15 cellular contexts compared by ENCODE assay signal in genomic region chr14:29749327-29749726, GRCh38.
DNase-seq lines count a peak whose midpoint lies in the region; ATAC-seq and TF ChIP-seq lines count a peak whose summit lies in the region.
"Had no signal": no experiment of that assay in that cellular context is flagged by ENCODE, and none has a peak within 500 bp of the region (broad histone marks: within the 10 kb centered on the region; RNA-seq: fewer than 3 reads in every experiment).

No MANE protein-coding gene starts in this region.

- intact Hi-C loops in IMR-90 (cut with micrococcal nuclease) = no loop called here
- intact Hi-C loops in mucosa of descending colon (cut with DNase I, micrococcal nuclease) = no loop called here
- intact Hi-C loops in activated CD4-positive, alpha-beta T cell treated with anti-CD3 and anti-CD28 coated beads, Interleukin-2, amount 10 ng/mL, durations not matched to agents 24 days and 14 days (cut with micrococcal nuclease) = no loop called here
- intact Hi-C loops in body of pancreas (cut with DNase I) = no loop called here

- no peak overlapping the region for H3K4me3 Mint-ChIP-seq in activated CD4-positive, alpha-beta T cell treated with anti-CD3 and anti-CD28 coated beads, Interleukin-2, amount 10 ng/mL, durations not matched to agents 24 days and 14 days
- H3K4me3 Mint-ChIP-seq: CD4-positive, alpha-beta T cell; naive thymus-derived CD4-positive, alpha-beta T cell had no signal

- H4K91ac ChIP-seq in IMR-90 (ENCODE audit: insufficient read depth, low read depth, low read length) = no peak overlapping the region

- no peak overlapping the region for H3K18ac ChIP-seq in IMR-90 (ENCODE audit: low read depth, low read length)

- H3K9me1 ChIP-seq in IMR-90 (ENCODE audit: insufficient read depth, low read length) = peaks cover 6% of the 10 kb centered on the region

- no CpG with 5 or more reads among the region's 3 CpGs for WGBS in IMR-90 (ENCODE audit: extremely low coverage in 2 of 2, insufficient read length in 1 of 2), 2 experiments
- 57 to 66% methylated on average over 3 of the region's 3 CpGs for WGBS in body of pancreas, 2 donors

- no peak; the same call in 1 of the 2 replicates for TF ChIP-seq RAD21 in IMR-90 (IDR thresholded peaks at IDR 0.05; ENCODE audit: low read length)

- H3K36me3 ChIP-seq in IMR-90 (ENCODE audit: control insufficient read depth, insufficient read depth, low read length) (no peaks in the 10 kb centered on the region), mucosa of descending colon (ENCODE audit: low read depth) (no peaks in the 10 kb centered on the region), body of pancreas (replicated peaks in 1 of 2; ENCODE audit: insufficient read depth in 1 of 2, low read depth in 2 of 2) (no peaks in the 10 kb centered on the region)
- H3K36me3 ChIP-seq: Peyer's patch, WERI-Rb-1 had no signal

- no peak overlapping the region for H2BK20ac ChIP-seq in IMR-90 (ENCODE audit: low read depth, low read length)

- H3K56ac ChIP-seq in IMR-90 (ENCODE audit: extremely low read depth, insufficient read depth, low read length) = no peak overlapping the region

- H4K5ac ChIP-seq in IMR-90 (ENCODE audit: low read depth, low read length) = no peak overlapping the region

- H3K14ac ChIP-seq in IMR-90 (replicated peaks; ENCODE audit: low read depth, low read length) = no peak overlapping the region

- in situ Hi-C loops in IMR-90 (cut with MboI; ENCODE audit: low sequenced_read_pairs) = no loop called here
- in situ Hi-C loops in astrocyte of the spinal cord (cut with HindIII; ENCODE audit: low sequenced_read_pairs) = no loop called here

- peaks cover 4% of the 10 kb centered on the region; the same call in 1 of the 2 replicates for H3K4me1 ChIP-seq in IMR-90 (ENCODE audit: control insufficient read depth, insufficient read depth, low read length)
- no peaks in the 10 kb centered on the region for H3K4me1 ChIP-seq in mucosa of descending colon (ENCODE audit: low read depth)
- peaks cover 17% of the 10 kb centered on the region for H3K4me1 ChIP-seq in body of pancreas
- H3K4me1 ChIP-seq: Peyer's patch had no signal

- no peaks in the 10 kb centered on the region for H3K4me1 Mint-ChIP-seq in activated CD4-positive, alpha-beta T cell treated with anti-CD3 and anti-CD28 coated beads, Interleukin-2, amount 10 ng/mL, durations not matched to agents 24 days and 14 days
- H3K4me1 Mint-ChIP-seq: naive thymus-derived CD4-positive, alpha-beta T cell had no signal

- H4K20me1 ChIP-seq in IMR-90 (ENCODE audit: insufficient read depth, low read length) = 0 out of 2 replicates have a peak, but pooled peaks cover 4% of the 10 kb centered on the region

- H3K4me3 ChIP-seq in AG10803 (ENCODE audit: low read length) (no peak overlapping the region), IMR-90 (ENCODE audit: insufficient read depth, low read depth, low read length) (no peak overlapping the region), astrocyte of the spinal cord (ENCODE audit: low read depth, low read length) (no peak overlapping the region), mucosa of descending colon (no peak overlapping the region), body of pancreas (no peak overlapping the region)
- H3K4me3 ChIP-seq: Peyer's patch had no signal

- no peak overlapping the region for H2AFZ ChIP-seq in IMR-90 (replicated peaks; ENCODE audit: low read length, poor library complexity)

- no TSS peak for BruUV-seq in IMR-90 (replicated peaks; lab: Mats Ljungman, UMichigan)

- H3K4ac ChIP-seq in IMR-90 (ENCODE audit: low read depth, low read length) = no peak overlapping the region

- H3K27me3 ChIP-seq in IMR-90 (ENCODE audit: control insufficient read depth, insufficient read depth, low read length) (no peaks in the 10 kb centered on the region), body of pancreas (no peaks in the 10 kb centered on the region)
- H3K27me3 ChIP-seq: Peyer's patch had no signal

- H3K27ac Mint-ChIP-seq in activated CD4-positive, alpha-beta T cell treated with anti-CD3 and anti-CD28 coated beads, Interleukin-2, amount 10 ng/mL, durations not matched to agents 24 days and 14 days = no peak overlapping the region
- H3K27ac Mint-ChIP-seq: CD4-positive, alpha-beta T cell; naive thymus-derived CD4-positive, alpha-beta T cell had no signal

- peak overlapping the region; percentile 11 for H2AK9ac ChIP-seq in IMR-90 (replicated peaks; ENCODE audit: low read depth, low read length, poor library complexity)

- no peak overlapping the region for H3K4me2 ChIP-seq in IMR-90 (ENCODE audit: low read depth, low read length)

- DNase-seq in AG10803 (ENCODE audit: low read depth) (peak; percentile 44), IMR-90 (peak; percentile 83), astrocyte of the spinal cord (ENCODE audit: low read depth, low spot score) (peak; percentile 82), mucosa of descending colon (no peak), kidney glomerular epithelial cell (lab: John Stamatoyannopoulos, UW) (no peak), body of pancreas (no peak)
- no peak for DNase-seq in activated CD4-positive, alpha-beta T cell treated with anti-CD3 and anti-CD28 coated beads, Interleukin-2, amount 10 ng/mL, durations not matched to agents 24 days and 14 days
- DNase-seq: activated T-cell treated with anti-CD3 and anti-CD28 coated beads for 4 hours; anterior cingulate cortex; CD4-positive, alpha-beta T cell; KBM-7; naive thymus-derived CD4-positive, alpha-beta T cell; Peyer's patch; WERI-Rb-1 had no signal

- CTCF ChIA-PET in IMR-90 (lab: Yijun Ruan, JAX) = interaction anchor here (0.8 kb wide), 1 partner anchor 184 kb away, joined by 3 read pairs; no protein-coding TSS in a partner anchor

- no peaks in the 10 kb centered on the region for H3K36me3 Mint-ChIP-seq in activated CD4-positive, alpha-beta T cell treated with anti-CD3 and anti-CD28 coated beads, Interleukin-2, amount 10 ng/mL, durations not matched to agents 24 days and 14 days (ENCODE audit: low read depth)
- H3K36me3 Mint-ChIP-seq: naive thymus-derived CD4-positive, alpha-beta T cell had no signal

- no peak overlapping the region for H2BK15ac ChIP-seq in IMR-90 (ENCODE audit: low read depth, low read length)

- TF ChIP-seq POLR2A in IMR-90 (IDR thresholded peaks at IDR 0.05; ENCODE audit: low read depth, low read length) (no peak), body of pancreas (IDR thresholded peaks at IDR 0.05) (no peak)

- ATAC-seq in IMR-90 (ENCODE audit: low read depth) (peak; percentile 91), mucosa of descending colon (peak; percentile 71), HG03439 (IDR thresholded peaks at IDR 0.05; ENCODE audit: unreplicated experiment) (no peak), body of pancreas (no peak)
- ATAC-seq: naive thymus-derived CD4-positive, alpha-beta T cell had no signal

- H3K27me3 Mint-ChIP-seq in activated CD4-positive, alpha-beta T cell treated with anti-CD3 and anti-CD28 coated beads, Interleukin-2, amount 10 ng/mL, durations not matched to agents 24 days and 14 days = no peaks in the 10 kb centered on the region
- H3K27me3 Mint-ChIP-seq: CD4-positive, alpha-beta T cell; naive thymus-derived CD4-positive, alpha-beta T cell had no signal

- POLR2A ChIA-PET in IMR-90 (lab: Charles Lee; ENCODE audit: unreplicated experiment) = no interaction called here

- H3K23ac ChIP-seq in IMR-90 (ENCODE audit: low read depth, low read length) = no peak overlapping the region

- H4K8ac ChIP-seq in IMR-90 (ENCODE audit: low read depth in 2 of 2, low read length in 2 of 2) = no peak overlapping the region

- no peak for TF ChIP-seq CTCF in AG10803 (conservative IDR thresholded peaks at IDR 0.05; ENCODE audit: low read length)
- no peak for TF ChIP-seq CTCF in IMR-90 (conservative IDR thresholded peaks at IDR 0.05; ENCODE audit: low read depth, low read length)
- peak; percentile 18 for TF ChIP-seq CTCF in astrocyte of the spinal cord (IDR thresholded peaks at IDR 0.05; ENCODE audit: low read depth, low read length)
- TF ChIP-seq CTCF in mucosa of descending colon (IDR thresholded peaks at IDR 0.05) = no peak
- no peak for TF ChIP-seq CTCF in body of pancreas (IDR thresholded peaks at IDR 0.05)

- H3K27ac ChIP-seq in IMR-90 (ENCODE audit: insufficient read depth, low read length) (no peak overlapping the region), body of pancreas (no peak overlapping the region)
- H3K27ac ChIP-seq: Peyer's patch, WERI-Rb-1 had no signal

- peaks cover 20% of the 10 kb centered on the region for H3K9me3 Mint-ChIP-seq in activated CD4-positive, alpha-beta T cell treated with anti-CD3 and anti-CD28 coated beads, Interleukin-2, amount 10 ng/mL, durations not matched to agents 24 days and 14 days

- H2AK5ac ChIP-seq in IMR-90 (ENCODE audit: low read depth, low read length) = 0 out of 2 replicates have a peak overlapping the region, but pooled peaks have one; percentile 2

- H2BK120ac ChIP-seq in IMR-90 (ENCODE audit: low read depth, low read length) = no peak overlapping the region

- peaks cover 16 to 27% of the 10 kb centered on the region in 2 experiments for H3K79me1 ChIP-seq in IMR-90 (ENCODE audit: low read depth in 1 of 2, low read length in 2 of 2)

- H3K9ac ChIP-seq in IMR-90 (ENCODE audit: low read depth, low read length) = no peak overlapping the region

- dilution Hi-C loops in IMR-90 (cut with HindIII; ENCODE audit: low sequenced_read_pairs, unreplicated experiment) = no loop called here

- no peak overlapping the region for H2BK5ac ChIP-seq in IMR-90 (ENCODE audit: low read depth, low read length, poor library complexity, severe bottlenecking)

- H3K9me3 ChIP-seq in IMR-90 (ENCODE audit: control insufficient read depth, insufficient read depth, low read length) (no peaks in the 10 kb centered on the region), mucosa of descending colon (no peaks in the 10 kb centered on the region), body of pancreas (no peaks in the 10 kb centered on the region)
- H3K9me3 ChIP-seq: Peyer's patch had no signal

TF ChIP-seq in IMR-90, 13 proteins besides CTCF, POLR2A, EP300 and RAD21 (continues in another document):
- TF ChIP-seq MXI1 (IDR thresholded peaks at IDR 0.05; ENCODE audit: borderline replicate concordance, low read depth, low read length) = no peak
- no peak for TF ChIP-seq RFX5 (IDR thresholded peaks at IDR 0.05; ENCODE audit: low read depth, low read length)
- TF ChIP-seq USF2 (IDR thresholded peaks at IDR 0.05; ENCODE audit: low read depth, low read length) = no peak
- TF ChIP-seq CEBPB (IDR thresholded peaks at IDR 0.05; ENCODE audit: low read depth, low read length) = peak; percentile 50; the same call in 1 of the 2 replicates
- 0 out of 2 replicates have a peak, but pooled peaks have one; percentile 4 for TF ChIP-seq BHLHE40 (IDR thresholded peaks at IDR 0.05; ENCODE audit: low read depth, low read length)

Comparison
In these comparisons a context has a peak if more than half of its experiments do, and no peak if none do; other contexts are left out.
1. DNase-seq: peak in AG10803 (single experiment), IMR-90 (single experiment) and astrocyte of the spinal cord (single experiment); none in mucosa of descending colon (0 of 3), kidney glomerular epithelial cell (single experiment), activated CD4-positive, alpha-beta T cell treated with anti-CD3 and anti-CD28 coated beads, Interleukin-2, amount 10 ng/mL, durations not matched to agents 24 days and 14 days (single experiment) and body of pancreas (0 of 4).
2. ATAC-seq: peak in IMR-90 (single experiment) and mucosa of descending colon (single experiment); none in HG03439 (single experiment) and body of pancreas (single experiment).